In genomic region chr2:239377591-239377990, GRCh38 we compare ENCODE assay signal across 15 cellular contexts. TPM values are rescaled to one million over a fixed set of nuclear protein-coding genes. Genes with fewer than 3 reads are reported as not detected.
DNase-seq lines count a peak whose midpoint lies in the region; ATAC-seq and TF ChIP-seq lines count a peak whose summit lies in the region.
"Had no signal": no experiment of that assay in that cellular context is flagged by ENCODE, and none has a peak within 500 bp of the region (broad histone marks: within the 10 kb centered on the region; RNA-seq: fewer than 3 reads in every experiment).

No MANE protein-coding gene starts in this region.

- no peak overlapping the region for H3K4me2 ChIP-seq in Karpas-422 (ENCODE audit: low read depth, low read length, poor library complexity, severe bottlenecking)

- H2AFZ ChIP-seq in Karpas-422 (ENCODE audit: low read length): no peak overlapping the region

- no peaks in the 10 kb centered on the region for H3K36me3 ChIP-seq in left ventricle myocardium inferior
- no peaks in the 10 kb centered on the region for H3K36me3 ChIP-seq in RWPE2 (ENCODE audit: low read depth)
- H3K36me3 ChIP-seq in Karpas-422 (ENCODE audit: insufficient read depth, low read length): no peaks in the 10 kb centered on the region

- H3K79me2 ChIP-seq in Karpas-422 (ENCODE audit: low read length): no peaks in the 10 kb centered on the region

- TF ChIP-seq CTCF in left ventricle myocardium inferior (IDR thresholded peaks at IDR 0.05; ENCODE audit: borderline replicate concordance): no peak
- no peak for TF ChIP-seq CTCF in RWPE2 (IDR thresholded peaks at IDR 0.05; ENCODE audit: poor library complexity, severe bottlenecking)

- H3K9me3 ChIP-seq in left ventricle myocardium inferior (replicated peaks) (no peaks in the 10 kb centered on the region), RWPE2 (ENCODE audit: severe bottlenecking) (no peaks in the 10 kb centered on the region), Karpas-422 (ENCODE audit: low read length) (no peaks in the 10 kb centered on the region)

- no peaks in the 10 kb centered on the region for H3K9me2 ChIP-seq in Karpas-422 (replicated peaks; ENCODE audit: insufficient read depth, low read length)

- H4K20me1 ChIP-seq in Karpas-422 (ENCODE audit: insufficient read depth, low read depth, low read length): peaks cover 59% of the 10 kb centered on the region

- no peak for ATAC-seq in RWPE2 (ENCODE audit: low read depth)
- ATAC-seq: PC-3 had no signal

- H3K27me3 ChIP-seq in left ventricle myocardium inferior (ENCODE audit: low read depth) (no peaks in the 10 kb centered on the region), RWPE2 (ENCODE audit: insufficient read depth, poor library complexity, severe bottlenecking) (no peaks in the 10 kb centered on the region), Karpas-422 (ENCODE audit: low read length) (no peaks in the 10 kb centered on the region)

- H3K27ac ChIP-seq in left ventricle myocardium inferior (replicated peaks) (no peak overlapping the region), RWPE2 (ENCODE audit: poor library complexity, severe bottlenecking) (no peak overlapping the region), Karpas-422 (ENCODE audit: low read length) (no peak overlapping the region)

- H3K4me1 ChIP-seq in left ventricle myocardium inferior (peaks cover 39% of the 10 kb centered on the region), RWPE2 (ENCODE audit: insufficient read depth, poor library complexity, severe bottlenecking) (no peaks in the 10 kb centered on the region), Karpas-422 (ENCODE audit: low read length) (peaks cover 24% of the 10 kb centered on the region)

- H3K4me3 ChIP-seq in left ventricle myocardium inferior: no peak overlapping the region
- no peak overlapping the region for H3K4me3 ChIP-seq in RWPE2 (ENCODE audit: severe bottlenecking)
- no peak overlapping the region for H3K4me3 ChIP-seq in Karpas-422 (ENCODE audit: low read length)

- intact Hi-C loops in cardiac septum (cut with DNase I): no loop called here
- intact Hi-C loops in left ventricle myocardium inferior (cut with micrococcal nuclease): no loop called here

- no peak overlapping the region for H3K9ac ChIP-seq in Karpas-422 (ENCODE audit: low read length)

- DNase-seq in cardiac septum (ENCODE audit: low spot score): peak; percentile 67
- no peak for DNase-seq in left ventricle myocardium inferior
- peak; percentile 38 for DNase-seq in RWPE2 (ENCODE audit: low spot score)
- peak; percentile 88 for DNase-seq in mesenteric fat pad (ENCODE audit: low spot score)
- no peak for DNase-seq in Karpas-422
- no peak for DNase-seq in HT-29 (ENCODE audit: low spot score)
- DNase-seq in NCI-H1417 (lab: John Stamatoyannopoulos, UW): no peak
- DNase-seq: DMS 273 treated with DMSO at 0.1 percent for 48 hours, HFFc6, KG1, NCI-H1092, NCI-H1694 treated with DMSO at 0.1 percent for 48 hours, NCI-H748 treated with DMSO at 0.1 percent for 48 hours, PC-3, SHP77 had no signal

RNA-seq across cellular contexts. Expression of gene HDAC4, which starts 23.2 kb away (rescaled TPM):
- total RNA-seq in cardiac septum (34.4 TPM), left ventricle myocardium inferior (23.9 TPM), mesenteric fat pad (44.9 TPM)
- 8.5 and 16.5 TPM in 2 replicates for total RNA-seq in Karpas-422 (2014; rRNA removed; shearing (Covaris generic); ENCODE audit: low replicate concordance)
- 16.0 and 19.9 TPM in 2 replicates for total RNA-seq in HT-29 (2014; rRNA removed; shearing (Covaris generic))

Comparison
In these comparisons a context has a peak if more than half of its experiments do, and no peak if none do; other contexts are left out.
1. DNase-seq: peak in cardiac septum (single experiment), RWPE2 (single experiment) and mesenteric fat pad (single experiment); none in left ventricle myocardium inferior (single experiment), Karpas-422 (single experiment), HT-29 (single experiment) and NCI-H1417 (0 of 3).